10 cellular contexts compared by ENCODE assay signal in the genomic region with DNA sequence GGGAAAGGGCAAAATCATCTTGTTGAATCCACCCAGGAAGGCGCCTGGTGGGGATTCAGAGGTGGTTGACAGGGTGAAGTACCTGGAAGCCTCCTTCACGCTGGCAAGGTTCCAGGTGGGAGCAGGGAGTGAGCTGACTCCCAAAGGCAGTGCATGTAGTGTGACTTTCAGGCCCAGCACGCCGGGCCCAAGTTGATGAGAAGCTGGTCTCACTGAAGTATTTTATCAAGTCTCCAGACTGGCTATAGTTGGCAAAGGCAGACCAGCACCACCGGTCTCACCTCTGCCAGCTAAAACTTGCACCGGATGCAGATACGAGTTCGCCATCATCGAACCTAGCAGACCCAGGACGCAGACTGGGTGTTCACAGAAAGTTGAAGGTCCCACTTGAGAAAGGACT. TPM values are rescaled to one million over a fixed set of nuclear protein-coding genes. Genes with fewer than 3 reads are reported as not detected.
DNase-seq lines count a peak whose midpoint lies in the region; ATAC-seq and TF ChIP-seq lines count a peak whose summit lies in the region.
"Had no signal": no experiment of that assay in that cellular context is flagged by ENCODE, and none has a peak within 500 bp of the region (broad histone marks: within the 10 kb centered on the region; RNA-seq: fewer than 3 reads in every experiment).

No MANE protein-coding gene starts in this region.

- no peak overlapping the region for H3K4me3 ChIP-seq in Caco-2 (ENCODE audit: low read depth, low read length)
- H3K4me3 ChIP-seq: gastroesophageal sphincter, lower lobe of right lung had no signal

- H3K36me3 ChIP-seq in Caco-2 (ENCODE audit: control insufficient read depth, insufficient read depth, low read length): peaks cover 11% of the 10 kb centered on the region

- H3K4me1 Mint-ChIP-seq in Caco-2 (ENCODE audit: low read depth, unreplicated experiment) (no peaks in the 10 kb centered on the region), HFFc6 (ENCODE audit: low read depth) (no peaks in the 10 kb centered on the region)

- H3K4me1 ChIP-seq in Caco-2: no peaks in the 10 kb centered on the region

- H3K27me3 ChIP-seq in Caco-2 (replicated peaks; ENCODE audit: control insufficient read depth, insufficient read depth, low read length): no peaks in the 10 kb centered on the region
- H3K27me3 ChIP-seq: gastroesophageal sphincter had no signal

- TF ChIP-seq CTCF in Caco-2 (IDR thresholded peaks at IDR 0.05; ENCODE audit: insufficient read depth in 1 of 2, low read depth in 1 of 2, low read length in 1 of 2, severe bottlenecking in 1 of 2, unreplicated experiment in 1 of 2): no peak
- TF ChIP-seq CTCF in HFFc6 (IDR thresholded peaks at IDR 0.05): no peak

- ATAC-seq in left ventricle myocardium superior (peak; percentile 35), HG03521 (IDR thresholded peaks at IDR 0.05; ENCODE audit: unreplicated experiment) (no peak), HG02623 (IDR thresholded peaks at IDR 0.05; ENCODE audit: unreplicated experiment) (no peak), GM21529 (IDR thresholded peaks at IDR 0.05; ENCODE audit: unreplicated experiment) (no peak)
- ATAC-seq: gastroesophageal sphincter had no signal

- H3K27ac Mint-ChIP-seq in Caco-2 (ENCODE audit: unreplicated experiment): peak overlapping the region; percentile 53
- peak overlapping the region; percentile 46; the same call in 1 of the 2 replicates for H3K27ac Mint-ChIP-seq in HFFc6

- intact Hi-C loops in Caco-2 (cut with micrococcal nuclease; ENCODE audit: unreplicated experiment): no loop called here
- intact Hi-C loops in left ventricle myocardium superior (cut with micrococcal nuclease): no loop called here

- H3K4me3 Mint-ChIP-seq in Caco-2 (ENCODE audit: unreplicated experiment) (no peak overlapping the region), HFFc6 (no peak overlapping the region; the same call in 1 of the 2 replicates)

- POLR2A ChIA-PET in Caco-2 (lab: Charles Lee): interaction anchor here (1.0 to 1.6 kb wide), 2 partner anchors 10 to 12 kb away, joined by 4 read pairs; no protein-coding TSS in a partner anchor

- CTCF ChIA-PET in Caco-2 (lab: Charles Lee): no interaction called here

- H3K9me3 ChIP-seq in Caco-2: no peaks in the 10 kb centered on the region
- H3K9me3 ChIP-seq: gastroesophageal sphincter, lower lobe of right lung had no signal

- H3K27me3 Mint-ChIP-seq in Caco-2 (ENCODE audit: insufficient read depth, unreplicated experiment) (no peaks in the 10 kb centered on the region), HFFc6 (ENCODE audit: insufficient read depth) (peaks cover 12% of the 10 kb centered on the region)

- DNase-seq in Caco-2: no peak
- DNase-seq in HFFc6: no peak
- DNase-seq in left ventricle myocardium superior: peak; percentile 63
- DNase-seq: cortex of kidney, DND-41, lower lobe of right lung had no signal

- no TSS peak for BruUV-seq in Caco-2 (replicated peaks; lab: Mats Ljungman, UMichigan)

- H3K36me3 Mint-ChIP-seq in Caco-2 (ENCODE audit: insufficient read depth, unreplicated experiment) (peaks cover 94% of the 10 kb centered on the region), HFFc6 (ENCODE audit: low read depth) (peaks cover 33% of the 10 kb centered on the region)

- H3K9me3 Mint-ChIP-seq in Caco-2 (ENCODE audit: unreplicated experiment) (no peaks in the 10 kb centered on the region), HFFc6 (no peaks in the 10 kb centered on the region)

RNA-seq across cellular contexts. Expression of gene PPP1R10, which starts 16.5 kb away (rescaled TPM):
- total RNA-seq in Caco-2 (2022): 91.3 and 95.4 TPM in 2 replicates
- 10 to 100 TPM; 62.4 to 75.4 (median 71.2) TPM for total RNA-seq in HFFc6 (2021; fragmentation: NEBNext Ultra II Directional; extraction: Animal tissue kit (Norgen Biotek cat#: 25700))
- 32.7 TPM for total RNA-seq in left ventricle myocardium superior

RNA-seq across cellular contexts. Expression of gene MRPS18B, which starts 17.1 kb away (rescaled TPM):
- total RNA-seq in Caco-2 (2022) (60.0 and 62.6 TPM in 2 replicates), left ventricle myocardium superior (129 TPM)
- 10 to 100 TPM; 50.7 to 63.4 (median 56.1) TPM for total RNA-seq in HFFc6 (2021; fragmentation: NEBNext Ultra II Directional; extraction: Animal tissue kit (Norgen Biotek cat#: 25700))

RNA-seq across cellular contexts. Expression of gene ATAT1, which starts 26.1 kb away (rescaled TPM):
- total RNA-seq in Caco-2 (2022) (17.9 and 19.7 TPM in 2 replicates), left ventricle myocardium superior (1.7 TPM)
- total RNA-seq in HFFc6 (2021; fragmentation: NEBNext Ultra II Directional; extraction: Animal tissue kit (Norgen Biotek cat#: 25700)): 1 to 10 TPM; 5.2 to 9.3 (median 5.9) TPM

RNA-seq across cellular contexts. Expression of gene ABCF1, which starts 29.3 kb away (rescaled TPM):
- total RNA-seq in Caco-2 (2022) (93.7 and 95.6 TPM in 2 replicates), left ventricle myocardium superior (37.8 TPM)
- 10 to 100 TPM; 51.3 to 69.3 (median 63.1) TPM for total RNA-seq in HFFc6 (2021; fragmentation: NEBNext Ultra II Directional; extraction: Animal tissue kit (Norgen Biotek cat#: 25700))

RNA-seq across cellular contexts. Expression of gene PRR3, which starts 43.5 kb away (rescaled TPM):
- total RNA-seq in Caco-2 (2022) (20.3 and 20.8 TPM in 2 replicates), left ventricle myocardium superior (2.9 TPM)
- 10 to 100 TPM in 5 of 6 experiments, 1 to 10 TPM in 1; 9.8 to 14.0 (median 12.3) TPM for total RNA-seq in HFFc6 (2021; fragmentation: NEBNext Ultra II Directional; extraction: Animal tissue kit (Norgen Biotek cat#: 25700))
